ENCODE assay signal across 9 cellular contexts in genomic region chr6:28742668-28743270, GRCh38.
DNase-seq lines count a peak whose midpoint lies in the region; ATAC-seq and TF ChIP-seq lines count a peak whose summit lies in the region.
"Had no signal": no experiment of that assay in that cellular context is flagged by ENCODE, and none has a peak within 500 bp of the region (broad histone marks: within the 10 kb centered on the region; RNA-seq: fewer than 3 reads in every experiment).

No MANE protein-coding gene starts in this region.

- H3K27ac ChIP-seq in Panc1 (ENCODE audit: low read length) = no peak overlapping the region
- H3K27ac ChIP-seq: HL-60 had no signal

- ATAC-seq in Panc1 (peak; percentile 77), HG03175 (IDR thresholded peaks at IDR 0.05; ENCODE audit: unreplicated experiment) (no peak), HG02759 (IDR thresholded peaks at IDR 0.05; ENCODE audit: unreplicated experiment) (no peak)

- no peaks in the 10 kb centered on the region for H3K36me3 ChIP-seq in Panc1 (ENCODE audit: control insufficient read depth, insufficient read depth, low read length)

- H3K27me3 ChIP-seq in Panc1 (ENCODE audit: control insufficient read depth, insufficient read depth, low read length) = no peaks in the 10 kb centered on the region

- H3K9me3 ChIP-seq in Panc1 (ENCODE audit: control insufficient read depth, insufficient read depth, low read depth, low read length) = no peaks in the 10 kb centered on the region

- POLR2A ChIA-PET in Panc1 (lab: Charles Lee) = interaction anchor here (0.5 to 1.1 kb wide), 5 partner anchors 18 to 850 kb away, joined by 4 to 18 read pairs (median 8); a partner anchor contains a TSS

- H3K4me3 ChIP-seq in GM12865 (ENCODE audit: low read depth, low read length) (no peak overlapping the region), Panc1 (ENCODE audit: low read depth in 2 of 2, low read length in 2 of 2) (peak overlapping the region; percentile 61 to 73), fibroblast of mammary gland (ENCODE audit: control insufficient read depth, low read depth, low read length) (peak overlapping the region; percentile 44)

- peak; percentile 91 for DNase-seq in A172 (ENCODE audit: low spot score)
- peak; percentile 76 for DNase-seq in GM12865 (ENCODE audit: low read depth)
- no peak for DNase-seq in Panc1 (ENCODE audit: low read depth, low spot score)
- DNase-seq in fibroblast of mammary gland (ENCODE audit: low read depth) = peak; percentile 81
- DNase-seq in NCI-H2196 treated with DMSO at 0.1 percent for 48 hours (lab: John Stamatoyannopoulos, UW; ENCODE audit: unreplicated experiment) = no peak
- no peak for DNase-seq in activated effector memory CD4-positive, alpha-beta T cell treated with Interleukin-2 at 50 U/mL for 16 hours

- in situ Hi-C loops in Panc1 (cut with HindIII; ENCODE audit: low pct_unique_long_range_greater_than_20kb, low sequenced_read_pairs) = no loop called here

- CTCF ChIA-PET in Panc1 (lab: Charles Lee) = interaction anchor here (0.6 to 0.8 kb wide), 5 partner anchors 11 to 99 kb away, joined by 3 to 5 read pairs (median 4); no protein-coding TSS in a partner anchor

- intact Hi-C loops in Panc1 (cut with micrococcal nuclease; ENCODE audit: unreplicated experiment) = loop anchor here (10.0 kb wide), 1 partner anchor 48 kb away; no protein-coding TSS in a partner anchor

- TF ChIP-seq CTCF in GM12865 (IDR thresholded peaks at IDR 0.05; ENCODE audit: insufficient read depth, low read depth, low read length, missing control alignments) (no peak), Panc1 (IDR thresholded peaks at IDR 0.05) (no peak), fibroblast of mammary gland (conservative IDR thresholded peaks at IDR 0.05; ENCODE audit: control insufficient read depth, insufficient read depth, low read depth, low read length) (no peak)

- H3K4me1 ChIP-seq in Panc1 (ENCODE audit: control insufficient read depth, insufficient read depth, low read length) = peaks cover 23% of the 10 kb centered on the region

- BruUV-seq in Panc1 (replicated peaks; lab: Mats Ljungman, UMichigan) = no TSS peak

Comparison
In these comparisons a context has a peak if more than half of its experiments do, and no peak if none do; other contexts are left out.
1. DNase-seq: peak in A172 (single experiment), GM12865 (single experiment) and fibroblast of mammary gland (single experiment); none in Panc1 (single experiment), NCI-H2196 treated with DMSO at 0.1 percent for 48 hours (single experiment) and activated effector memory CD4-positive, alpha-beta T cell treated with Interleukin-2 at 50 U/mL for 16 hours (single experiment).